In genomic region chr17:76879691-76880090, GRCh38 we compare ENCODE assay signal across 18 cellular contexts. TPM values are rescaled to one million over a fixed set of nuclear protein-coding genes. Genes with fewer than 3 reads are reported as not detected.
DNase-seq lines count a peak whose midpoint lies in the region; ATAC-seq, FAIRE-seq and TF ChIP-seq lines count a peak whose summit lies in the region.
"Had no signal": no experiment of that assay in that cellular context is flagged by ENCODE, and none has a peak within 500 bp of the region (broad histone marks: within the 10 kb centered on the region; RNA-seq: fewer than 3 reads in every experiment).

No MANE protein-coding gene starts in this region.

- H3K36me3 ChIP-seq in HEK293 (ENCODE audit: control insufficient read depth in 2 of 2, insufficient read depth in 1 of 2, low read length in 2 of 2) (peaks cover 0 to 14% of the 10 kb centered on the region in 2 experiments; a peak in 1 of 3 replicates), astrocyte (ENCODE audit: insufficient read depth, low read length) (peaks cover 2% of the 10 kb centered on the region), neuronal stem cell (replicated peaks in 1 of 2; ENCODE audit: control insufficient read depth in 2 of 2, insufficient read depth in 2 of 2, low read length in 2 of 2) (peaks cover 0 to 44% of the 10 kb centered on the region in 2 donors)

- no peak overlapping the region for H3K4ac ChIP-seq in neuronal stem cell (ENCODE audit: low read length)

- H3K18ac ChIP-seq in neuronal stem cell (ENCODE audit: low read length): no peak overlapping the region

- peaks cover 5% of the 10 kb centered on the region for H3K9me3 Mint-ChIP-seq in astrocyte (ENCODE audit: unreplicated experiment)

- no peak overlapping the region for H3K4me2 ChIP-seq in astrocyte (ENCODE audit: low read length)
- no peak overlapping the region for H3K4me2 ChIP-seq in neuronal stem cell (ENCODE audit: insufficient read depth, low read length, poor library complexity, severe bottlenecking)

- H2AFZ ChIP-seq in astrocyte (ENCODE audit: low read depth, low read length): no peak overlapping the region
- no peak overlapping the region for H2AFZ ChIP-seq in neuronal stem cell (ENCODE audit: low read length)

- H3K14ac ChIP-seq in neuronal stem cell (ENCODE audit: low read length): no peak overlapping the region

- no peak overlapping the region for H2BK120ac ChIP-seq in neuronal stem cell (ENCODE audit: low read depth, low read length)

- WGBS in neuronal stem cell (ENCODE audit: extremely low coverage in 2 of 2, insufficient read length in 2 of 2, insufficient replicate concordance in 1 of 2), 2 donors: no CpG with 5 or more reads among the region's 10 CpGs

- H3K79me1 ChIP-seq in neuronal stem cell (ENCODE audit: low read depth, low read length): peaks cover 2% of the 10 kb centered on the region

- TF ChIP-seq CTCF in HEK293 (tag by site-specific recombination; IDR thresholded peaks at IDR 0.05) (no peak), astrocyte (IDR thresholded peaks at IDR 0.05; ENCODE audit: insufficient read depth, low read depth, low read length) (no peak)

- H4K20me1 ChIP-seq in astrocyte (ENCODE audit: insufficient read depth, low read length): peaks cover 3% of the 10 kb centered on the region

- H4K91ac ChIP-seq in neuronal stem cell (ENCODE audit: low read depth, low read length, poor library complexity): no peak overlapping the region

- no peaks in the 10 kb centered on the region for H3K9me3 ChIP-seq in HEK293 (ENCODE audit: control insufficient read depth, insufficient read depth, low read depth, low read length)
- H3K9me3 ChIP-seq in astrocyte (ENCODE audit: insufficient read depth, low read depth, low read length): no peaks in the 10 kb centered on the region
- peaks cover 0 to 1% of the 10 kb centered on the region in 2 donors for H3K9me3 ChIP-seq in neuronal stem cell (replicated peaks in 1 of 2; ENCODE audit: control insufficient read depth in 2 of 2, insufficient read depth in 1 of 2, low read depth in 1 of 2, low read length in 2 of 2)
- H3K9me3 ChIP-seq: BE2C had no signal

- CTCF ChIA-PET in HEK293 (lab: Yijun Ruan, JAX): interaction anchor here (0.6 to 3.5 kb wide), 7 partner anchors 9 to 550 kb away, joined by 3 to 15 read pairs (median 4); partner anchors contain the start of gene MGAT5B

- no peak for ATAC-seq in GM21390 (IDR thresholded peaks at IDR 0.05; ENCODE audit: unreplicated experiment)

- no peaks in the 10 kb centered on the region for H3K4me1 ChIP-seq in HEK293 (ENCODE audit: control insufficient read depth, insufficient read depth, low read length)
- H3K4me1 ChIP-seq in astrocyte (ENCODE audit: insufficient read depth, low read length): no peaks in the 10 kb centered on the region
- H3K4me1 ChIP-seq in neuronal stem cell (ENCODE audit: control insufficient read depth in 2 of 2, insufficient read depth in 1 of 2, low read depth in 1 of 2, low read length in 2 of 2): no peaks in the 10 kb centered on the region
- H3K4me1 ChIP-seq: BE2C had no signal

- H3K79me2 ChIP-seq in astrocyte (ENCODE audit: insufficient read depth, low read length): peaks cover under 1% of the 10 kb centered on the region

- no peak overlapping the region for H3K27ac ChIP-seq in HEK293 (ENCODE audit: extremely low read depth, low read depth, low read length)
- no peak overlapping the region for H3K27ac ChIP-seq in astrocyte (ENCODE audit: low read depth, low read length)
- no peak overlapping the region for H3K27ac ChIP-seq in neuronal stem cell (replicated peaks; ENCODE audit: low read length)

- no peak overlapping the region for H2BK5ac ChIP-seq in neuronal stem cell (ENCODE audit: low read length)

- H2AK5ac ChIP-seq in neuronal stem cell (ENCODE audit: low read depth, low read length): no peak overlapping the region

- no peak overlapping the region for H3K23ac ChIP-seq in neuronal stem cell (ENCODE audit: low read depth, low read length, poor library complexity)

- H3K4me3 ChIP-seq in HEK293 (ENCODE audit: low read depth, low read length) (no peak overlapping the region), astrocyte (ENCODE audit: insufficient read depth, low read depth, low read length) (no peak overlapping the region), neuronal stem cell (ENCODE audit: low read length in 2 of 2) (no peak overlapping the region)

- H3K36me3 Mint-ChIP-seq in astrocyte (ENCODE audit: low read depth, unreplicated experiment): peaks cover 20% of the 10 kb centered on the region
- H3K36me3 Mint-ChIP-seq: CD4-positive, CD25-positive, alpha-beta regulatory T cell had no signal

- H3K9ac ChIP-seq in astrocyte (ENCODE audit: low read length): no peak overlapping the region
- peak overlapping the region; percentile 47 for H3K9ac ChIP-seq in neuronal stem cell (ENCODE audit: low read depth, low read length, poor library complexity)

- H3K27me3 ChIP-seq in astrocyte (ENCODE audit: insufficient read depth, low read length) (no peaks in the 10 kb centered on the region), neuronal stem cell (ENCODE audit: control insufficient read depth in 3 of 3, insufficient read depth in 3 of 3, low read depth in 1 of 3, low read length in 3 of 3) (no peaks in the 10 kb centered on the region)
- H3K27me3 ChIP-seq: BE2C had no signal

- H3K27ac Mint-ChIP-seq in astrocyte (ENCODE audit: unreplicated experiment): no peak overlapping the region
- H3K27ac Mint-ChIP-seq: CD4-positive, CD25-positive, alpha-beta regulatory T cell had no signal

- no peak overlapping the region for H4K8ac ChIP-seq in neuronal stem cell (ENCODE audit: low read depth, low read length)

- DNase-seq in astrocyte (ENCODE audit: low read depth) (peak; percentile 15), neuronal stem cell (ENCODE audit: low spot score) (no peak), iPS-NIHi7 (ENCODE audit: extremely low spot score) (no peak), MV-4-11 (lab: John Stamatoyannopoulos, UW) (no peak)
- DNase-seq in stimulated activated CD4-positive, alpha-beta T cell treated with anti-CD3 and anti-CD28 coated beads, Interleukin-4, amount 100 ng/mL, for 24 hours: no peak
- DNase-seq: BE2C; C1 segment of cervical spinal cord; CD4-positive, CD25-positive, alpha-beta regulatory T cell; CD8-positive, alpha-beta memory T cell; COR-L47; DMS 273 treated with DMSO at 0.1 percent for 48 hours; GDM1; GOT3 had no signal

- H3K4me1 Mint-ChIP-seq in astrocyte (ENCODE audit: low read depth, unreplicated experiment): peaks cover 1% of the 10 kb centered on the region
- H3K4me1 Mint-ChIP-seq: CD4-positive, CD25-positive, alpha-beta regulatory T cell; CD8-positive, alpha-beta memory T cell had no signal

- FAIRE-seq in astrocyte (lab: Jason Lieb, UNC): no peak
- FAIRE-seq: GM12892, GM18507 had no signal

- H2BK12ac ChIP-seq in neuronal stem cell (ENCODE audit: low read length): no peak overlapping the region

- no peak overlapping the region for H2BK15ac ChIP-seq in neuronal stem cell (ENCODE audit: low read length)

- POLR2A ChIA-PET in HEK293 (lab: Yijun Ruan, JAX): no interaction called here

- H3K27me3 Mint-ChIP-seq in astrocyte (ENCODE audit: low read depth, unreplicated experiment): peaks cover 18% of the 10 kb centered on the region
- H3K27me3 Mint-ChIP-seq: CD4-positive, CD25-positive, alpha-beta regulatory T cell had no signal

- H3K4me3 Mint-ChIP-seq in astrocyte (ENCODE audit: unreplicated experiment): no peak overlapping the region
- H3K4me3 Mint-ChIP-seq: CD4-positive, CD25-positive, alpha-beta regulatory T cell; CD8-positive, alpha-beta memory T cell had no signal

TF ChIP-seq in HEK293, 187 proteins besides CTCF, POLR2A, EP300 and RAD21:
- TF ChIP-seq ZFP37 (tag by site-specific recombination; IDR thresholded peaks at IDR 0.05): no peak
- peak; percentile 18; the same call in 1 of the 2 replicates for TF ChIP-seq ZBTB17 (tag by site-specific recombination; IDR thresholded peaks at IDR 0.05)

RNA-seq across cellular contexts. Expression of gene MGAT5B, which starts 11.5 kb away (rescaled TPM):
- 5.1 and 6.3 TPM in 2 replicates for total RNA-seq in astrocyte
- polyA plus RNA-seq in neuronal stem cell (2013, experiment 1 of 2): 5.6 TPM
- 5.4 TPM for polyA plus RNA-seq in neuronal stem cell (2013, experiment 2 of 2)
- total RNA-seq: CD4-positive, CD25-positive, alpha-beta regulatory T cell; HT-29 had no signal
- polyA plus RNA-seq: CD4-positive, CD25-positive, alpha-beta regulatory T cell had no signal
